ENCODE assay signal across 1 cellular context in the genomic region with DNA sequence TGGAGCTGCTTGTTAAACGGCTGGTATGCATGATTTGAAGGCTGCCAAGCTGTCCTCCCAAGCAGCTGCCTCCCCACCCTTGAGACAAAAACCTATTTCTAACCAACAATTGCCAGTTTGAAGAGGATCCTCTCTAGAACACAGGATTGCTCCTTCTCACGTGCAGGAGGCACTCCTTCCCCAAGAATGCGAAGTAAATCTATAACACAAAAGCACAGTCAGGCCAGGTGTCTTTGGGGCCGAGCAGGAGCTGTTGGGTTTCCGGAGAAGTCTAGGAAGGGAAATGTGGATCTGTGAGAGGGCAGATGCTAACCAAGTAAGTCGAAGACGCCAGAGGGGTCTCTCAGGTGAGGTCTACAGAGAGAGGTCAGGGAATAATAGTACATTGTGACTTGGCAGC.
TF ChIP-seq lines count a peak whose summit lies in the region.

No MANE protein-coding gene starts in this region.

TF ChIP-seq in GM23338, 12 proteins besides CTCF, POLR2A, EP300 and RAD21 (continued from another document):
- TF ChIP-seq, protein P1, sequence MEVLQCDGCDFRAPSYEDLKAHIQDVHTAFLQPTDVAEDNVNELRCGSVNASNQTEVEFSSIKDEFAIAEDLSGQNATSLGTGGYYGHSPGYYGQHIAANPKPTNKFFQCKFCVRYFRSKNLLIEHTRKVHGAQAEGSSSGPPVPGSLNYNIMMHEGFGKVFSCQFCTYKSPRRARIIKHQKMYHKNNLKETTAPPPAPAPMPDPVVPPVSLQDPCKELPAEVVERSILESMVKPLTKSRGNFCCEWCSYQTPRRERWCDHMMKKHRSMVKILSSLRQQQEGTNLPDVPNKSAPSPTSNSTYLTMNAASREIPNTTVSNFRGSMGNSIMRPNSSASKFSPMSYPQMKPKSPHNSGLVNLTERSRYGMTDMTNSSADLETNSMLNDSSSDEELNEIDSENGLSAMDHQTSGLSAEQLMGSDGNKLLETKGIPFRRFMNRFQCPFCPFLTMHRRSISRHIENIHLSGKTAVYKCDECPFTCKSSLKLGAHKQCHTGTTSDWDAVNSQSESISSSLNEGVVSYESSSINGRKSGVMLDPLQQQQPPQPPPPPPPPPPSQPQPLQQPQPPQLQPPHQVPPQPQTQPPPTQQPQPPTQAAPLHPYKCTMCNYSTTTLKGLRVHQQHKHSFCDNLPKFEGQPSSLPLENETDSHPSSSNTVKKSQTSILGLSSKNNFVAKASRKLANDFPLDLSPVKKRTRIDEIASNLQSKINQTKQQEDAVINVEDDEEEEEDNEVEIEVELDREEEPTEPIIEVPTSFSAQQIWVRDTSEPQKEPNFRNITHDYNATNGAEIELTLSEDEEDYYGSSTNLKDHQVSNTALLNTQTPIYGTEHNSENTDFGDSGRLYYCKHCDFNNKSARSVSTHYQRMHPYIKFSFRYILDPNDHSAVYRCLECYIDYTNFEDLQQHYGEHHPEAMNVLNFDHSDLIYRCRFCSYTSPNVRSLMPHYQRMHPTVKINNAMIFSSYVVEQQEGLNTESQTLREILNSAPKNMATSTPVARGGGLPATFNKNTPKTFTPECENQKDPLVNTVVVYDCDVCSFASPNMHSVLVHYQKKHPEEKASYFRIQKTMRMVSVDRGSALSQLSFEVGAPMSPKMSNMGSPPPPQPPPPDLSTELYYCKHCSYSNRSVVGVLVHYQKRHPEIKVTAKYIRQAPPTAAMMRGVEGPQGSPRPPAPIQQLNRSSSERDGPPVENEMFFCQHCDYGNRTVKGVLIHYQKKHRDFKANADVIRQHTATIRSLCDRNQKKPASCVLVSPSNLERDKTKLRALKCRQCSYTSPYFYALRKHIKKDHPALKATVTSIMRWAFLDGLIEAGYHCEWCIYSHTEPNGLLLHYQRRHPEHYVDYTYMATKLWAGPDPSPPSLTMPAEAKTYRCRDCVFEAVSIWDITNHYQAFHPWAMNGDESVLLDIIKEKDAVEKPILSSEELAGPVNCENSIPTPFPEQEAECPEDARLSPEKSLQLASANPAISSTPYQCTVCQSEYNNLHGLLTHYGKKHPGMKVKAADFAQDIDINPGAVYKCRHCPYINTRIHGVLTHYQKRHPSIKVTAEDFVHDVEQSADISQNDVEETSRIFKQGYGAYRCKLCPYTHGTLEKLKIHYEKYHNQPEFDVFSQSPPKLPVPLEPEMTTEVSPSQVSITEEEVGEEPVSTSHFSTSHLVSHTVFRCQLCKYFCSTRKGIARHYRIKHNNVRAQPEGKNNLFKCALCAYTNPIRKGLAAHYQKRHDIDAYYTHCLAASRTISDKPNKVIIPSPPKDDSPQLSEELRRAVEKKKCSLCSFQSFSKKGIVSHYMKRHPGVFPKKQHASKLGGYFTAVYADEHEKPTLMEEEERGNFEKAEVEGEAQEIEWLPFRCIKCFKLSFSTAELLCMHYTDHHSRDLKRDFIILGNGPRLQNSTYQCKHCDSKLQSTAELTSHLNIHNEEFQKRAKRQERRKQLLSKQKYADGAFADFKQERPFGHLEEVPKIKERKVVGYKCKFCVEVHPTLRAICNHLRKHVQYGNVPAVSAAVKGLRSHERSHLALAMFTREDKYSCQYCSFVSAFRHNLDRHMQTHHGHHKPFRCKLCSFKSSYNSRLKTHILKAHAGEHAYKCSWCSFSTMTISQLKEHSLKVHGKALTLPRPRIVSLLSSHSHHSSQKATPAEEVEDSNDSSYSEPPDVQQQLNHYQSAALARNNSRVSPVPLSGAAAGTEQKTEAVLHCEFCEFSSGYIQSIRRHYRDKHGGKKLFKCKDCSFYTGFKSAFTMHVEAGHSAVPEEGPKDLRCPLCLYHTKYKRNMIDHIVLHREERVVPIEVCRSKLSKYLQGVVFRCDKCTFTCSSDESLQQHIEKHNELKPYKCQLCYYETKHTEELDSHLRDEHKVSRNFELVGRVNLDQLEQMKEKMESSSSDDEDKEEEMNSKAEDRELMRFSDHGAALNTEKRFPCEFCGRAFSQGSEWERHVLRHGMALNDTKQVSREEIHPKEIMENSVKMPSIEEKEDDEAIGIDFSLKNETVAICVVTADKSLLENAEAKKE (CRISPR knock-in tag; IDR thresholded peaks at IDR 0.05) = 0 out of 2 replicates have a peak, but pooled peaks have one; percentile 12
